In the genomic region with DNA sequence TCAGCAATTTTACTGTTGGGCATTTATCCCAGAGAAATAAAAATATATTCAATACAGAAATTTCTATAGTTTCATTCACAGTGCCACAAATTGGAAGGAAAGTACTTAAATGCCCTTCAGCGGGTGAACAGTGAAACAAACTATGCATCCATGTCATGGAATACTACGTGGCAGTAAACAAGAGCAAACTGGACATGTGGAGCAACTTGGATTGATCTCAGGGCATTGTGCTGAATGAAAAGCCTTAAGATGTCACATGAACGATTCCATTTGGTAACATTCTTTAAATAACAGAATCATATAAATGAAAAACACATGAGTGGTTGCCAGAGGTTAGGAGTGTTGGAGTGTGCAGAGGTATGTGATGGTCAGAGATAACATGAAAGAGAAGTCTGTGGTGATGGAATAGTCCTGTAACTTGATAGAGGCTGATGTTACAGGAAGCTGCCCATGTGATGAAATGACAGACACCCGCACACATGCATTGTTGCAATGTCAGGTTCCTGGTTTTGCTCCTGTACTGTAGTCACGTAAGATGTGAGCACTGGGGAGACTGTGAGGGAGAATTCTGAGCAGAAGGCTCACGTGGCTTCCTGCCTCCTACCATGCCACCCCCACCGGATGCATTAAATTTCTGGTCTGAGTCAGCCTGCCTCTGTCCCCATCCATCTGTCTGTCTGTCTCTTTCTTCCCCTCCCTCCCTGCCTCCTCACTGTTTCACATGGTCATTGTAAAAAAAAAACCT, we compare ENCODE assay signal across 8 cellular contexts.
DNase-seq lines count a peak whose midpoint lies in the region; ATAC-seq and TF ChIP-seq lines count a peak whose summit lies in the region.
"Not testable (repeated sequence)": the region's sequence is repeated elsewhere in the genome, so short reads cannot be mapped to it uniquely, and the experiment has no call there.

No MANE protein-coding gene starts in this region.

- H3K4me3 Mint-ChIP-seq in T-helper 1 cell treated with Interleukin-12 subunit alpha and Interleukin-12 subunit beta and Interleukin-4 antibody, amounts not matched to agents 30 μg/mL and 1 μg/mL, for 36 hours: peak overlapping the region; percentile 69
- peak overlapping the region; percentile 14 for H3K4me3 Mint-ChIP-seq in osteocyte (ENCODE audit: unreplicated experiment)

- not testable (repeated sequence) for H3K4me3 ChIP-seq in fibroblast of villous mesenchyme (ENCODE audit: low read depth, low read length); transverse colon

- TF ChIP-seq CTCF in fibroblast of villous mesenchyme (IDR thresholded peaks at IDR 0.05; ENCODE audit: insufficient read depth, low read depth, low read length); osteocyte (IDR thresholded peaks at IDR 0.05); transverse colon (IDR thresholded peaks at IDR 0.05): not testable (repeated sequence)

- peaks cover 0 to 11% (median 0%) of the 10 kb centered on the region in 4 donors for H3K4me1 ChIP-seq in transverse colon

- peaks cover 20% of the 10 kb centered on the region for H3K36me3 Mint-ChIP-seq in T-helper 1 cell treated with Interleukin-12 subunit alpha and Interleukin-12 subunit beta and Interleukin-4 antibody, amounts not matched to agents 30 μg/mL and 1 μg/mL, for 36 hours (ENCODE audit: low read depth)
- H3K36me3 Mint-ChIP-seq in osteocyte (ENCODE audit: unreplicated experiment): not testable (repeated sequence)

- in situ Hi-C loops in transverse colon (cut with MboI; ENCODE audit: low pct_ligation_motif_present in 1 of 4, low pct_unique_long_range_greater_than_20kb in 1 of 4, low sequenced_read_pairs in 3 of 4): not testable (repeated sequence)

- ATAC-seq in GM18520 (IDR thresholded peaks at IDR 0.05; ENCODE audit: unreplicated experiment) (peak; percentile 93), HG02610 (IDR thresholded peaks at IDR 0.05; ENCODE audit: unreplicated experiment) (peak; percentile 97)

- peaks cover 44% of the 10 kb centered on the region for H3K4me1 Mint-ChIP-seq in T-helper 1 cell treated with Interleukin-12 subunit alpha and Interleukin-12 subunit beta and Interleukin-4 antibody, amounts not matched to agents 30 μg/mL and 1 μg/mL, for 36 hours (ENCODE audit: low read depth)
- peaks cover 20% of the 10 kb centered on the region for H3K4me1 Mint-ChIP-seq in osteocyte (ENCODE audit: unreplicated experiment)

- intact Hi-C loops in transverse colon (cut with DNase I; ENCODE audit: low total_unique reads): not testable (repeated sequence)

- not testable (repeated sequence) for H3K36me3 ChIP-seq in transverse colon

- not testable (repeated sequence) for H3K27me3 Mint-ChIP-seq in T-helper 1 cell treated with Interleukin-12 subunit alpha and Interleukin-12 subunit beta and Interleukin-4 antibody, amounts not matched to agents 30 μg/mL and 1 μg/mL, for 36 hours (ENCODE audit: low read depth); osteocyte (ENCODE audit: unreplicated experiment)

- H3K27ac ChIP-seq in transverse colon: peak overlapping the region in 3 of 4 donors; percentile 17 to 45 (median 40)

- H3K9me3 Mint-ChIP-seq in T-helper 1 cell treated with Interleukin-12 subunit alpha and Interleukin-12 subunit beta and Interleukin-4 antibody, amounts not matched to agents 30 μg/mL and 1 μg/mL, for 36 hours; osteocyte (ENCODE audit: unreplicated experiment): not testable (repeated sequence)

- H3K27ac Mint-ChIP-seq in T-helper 1 cell treated with Interleukin-12 subunit alpha and Interleukin-12 subunit beta and Interleukin-4 antibody, amounts not matched to agents 30 μg/mL and 1 μg/mL, for 36 hours: peak overlapping the region; percentile 90
- peak overlapping the region; percentile 92 for H3K27ac Mint-ChIP-seq in osteocyte (ENCODE audit: unreplicated experiment)

- 50 to 60% methylated on average over 2 to 7 of the region's 7 CpGs for WGBS in transverse colon (ENCODE audit: low coverage in 1 of 2), 2 donors

- not testable (repeated sequence) for H3K27me3 ChIP-seq in transverse colon

- not testable (repeated sequence) for H3K9me3 ChIP-seq in transverse colon

- TF ChIP-seq EP300 in transverse colon (IDR thresholded peaks at IDR 0.05; ENCODE audit: low read depth): not testable (repeated sequence)

- DNase-seq in HS-5 (ENCODE audit: low read depth) (peak; percentile 81), fibroblast of villous mesenchyme (ENCODE audit: low read depth) (peak; percentile 94)
- peak; percentile 9 for DNase-seq in activated gamma-delta T cell treated with anti-CD3 and anti-CD28 coated beads, Interleukin-2, amount 50 U/mL, for 16 hours (ENCODE audit: low read depth)
- not testable (repeated sequence) for DNase-seq in osteocyte (ENCODE audit: extremely low spot score, unreplicated experiment); transverse colon

- TF ChIP-seq POLR2A in transverse colon (IDR thresholded peaks at IDR 0.05): not testable (repeated sequence)
